ENCODE assay signal across 17 cellular contexts in the genomic region with DNA sequence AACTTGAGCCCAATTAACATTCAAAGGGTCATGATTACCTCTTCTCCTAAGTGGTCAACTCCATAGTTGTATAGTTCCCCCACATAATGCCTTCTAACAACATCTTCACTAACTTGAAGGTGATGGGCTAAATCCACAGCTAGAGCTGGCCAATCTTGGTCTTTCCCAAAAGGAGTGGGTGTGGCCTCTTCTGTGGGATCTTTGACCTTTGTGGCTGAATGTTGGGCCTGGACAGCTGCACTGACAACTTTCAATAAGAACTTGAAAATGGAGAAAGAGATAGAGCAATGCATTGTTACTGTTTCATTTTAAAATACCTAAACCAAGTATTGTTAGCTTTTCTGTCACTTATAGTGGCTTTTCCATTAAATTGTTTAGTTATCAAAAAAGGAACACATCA. TPM values are rescaled to one million over a fixed set of nuclear protein-coding genes. Genes with fewer than 3 reads are reported as not detected.
DNase-seq lines count a peak whose midpoint lies in the region; TF ChIP-seq lines count a peak whose summit lies in the region.
"Had no signal": no experiment of that assay in that cellular context is flagged by ENCODE, and none has a peak within 500 bp of the region (broad histone marks: within the 10 kb centered on the region; RNA-seq: fewer than 3 reads in every experiment).

No MANE protein-coding gene starts in this region.

- H3K4me1 Mint-ChIP-seq in activated CD4-positive, alpha-beta memory T cell treated with anti-CD3 and anti-CD28 coated beads for 36 hours (ENCODE audit: low read depth), result peaks cover 17% of the 10 kb centered on the region
- H3K4me1 Mint-ChIP-seq in activated CD4-positive, alpha-beta memory T cell treated with anti-CD3 and anti-CD28 coated beads, Interleukin-2, amount 10 ng/mL, durations not matched to agents 7 days and 5 days, result peaks cover 19% of the 10 kb centered on the region
- H3K4me1 Mint-ChIP-seq: GM23338 had no signal

- no peaks in the 10 kb centered on the region for H3K9me3 Mint-ChIP-seq in activated CD4-positive, alpha-beta memory T cell treated with anti-CD3 and anti-CD28 coated beads for 36 hours
- H3K9me3 Mint-ChIP-seq in activated CD4-positive, alpha-beta memory T cell treated with anti-CD3 and anti-CD28 coated beads, Interleukin-2, amount 10 ng/mL, durations not matched to agents 7 days and 5 days, result no peaks in the 10 kb centered on the region
- H3K9me3 Mint-ChIP-seq: CD8-positive, alpha-beta memory T cell; GM23338; H9 had no signal

- H3K36me3 ChIP-seq in SJCRH30, result peaks cover 57% of the 10 kb centered on the region

- no peak overlapping the region for H3K4me3 Mint-ChIP-seq in activated CD4-positive, alpha-beta memory T cell treated with anti-CD3 and anti-CD28 coated beads for 36 hours
- no peak overlapping the region for H3K4me3 Mint-ChIP-seq in activated CD4-positive, alpha-beta memory T cell treated with anti-CD3 and anti-CD28 coated beads, Interleukin-2, amount 10 ng/mL, durations not matched to agents 7 days and 5 days
- H3K4me3 Mint-ChIP-seq: CD8-positive, alpha-beta memory T cell; GM23338; H9 had no signal

- no peak overlapping the region for H3K4me3 ChIP-seq in SJCRH30
- no peak overlapping the region for H3K4me3 ChIP-seq in choroid plexus epithelial cell (ENCODE audit: low read depth, low read length)
- H3K4me3 ChIP-seq: BLaER1, GM23338 had no signal

- no peak for DNase-seq in activated CD4-positive, alpha-beta memory T cell treated with anti-CD3 and anti-CD28 coated beads for 36 hours
- DNase-seq in activated CD4-positive, alpha-beta memory T cell treated with anti-CD3 and anti-CD28 coated beads, Interleukin-2, amount 10 ng/mL, durations not matched to agents 7 days and 5 days, result no peak
- DNase-seq in SJCRH30 (peak; percentile 13 to 33), choroid plexus epithelial cell (ENCODE audit: low read depth) (peak; percentile 13), myocyte (ENCODE audit: low read depth) (peak; percentile 74), GOT3 (lab: John Stamatoyannopoulos, UW) (no peak), cortex of kidney (lab: John Stamatoyannopoulos, UW) (no peak)
- DNase-seq in stimulated activated naive CD4-positive, alpha-beta T cell treated with Interleukin-2 at 50 U/mL for 16 hours (lab: John Stamatoyannopoulos, UW), result no peak
- DNase-seq: 8988T; AML-193; Caco-2; CD8-positive, alpha-beta memory T cell; DND-41; GDM1; H9 had no signal

- H3K27me3 Mint-ChIP-seq in activated CD4-positive, alpha-beta memory T cell treated with anti-CD3 and anti-CD28 coated beads for 36 hours, result no peaks in the 10 kb centered on the region
- no peaks in the 10 kb centered on the region for H3K27me3 Mint-ChIP-seq in activated CD4-positive, alpha-beta memory T cell treated with anti-CD3 and anti-CD28 coated beads, Interleukin-2, amount 10 ng/mL, durations not matched to agents 7 days and 5 days
- H3K27me3 Mint-ChIP-seq: CD8-positive, alpha-beta memory T cell had no signal

- CTCF ChIA-PET in activated CD4-positive, alpha-beta memory T cell treated with anti-CD3 and anti-CD28 coated beads for 36 hours (lab: Charles Lee), result no interaction called here
- CTCF ChIA-PET in activated CD4-positive, alpha-beta memory T cell treated with anti-CD3 and anti-CD28 coated beads, Interleukin-2, amount 10 ng/mL, durations not matched to agents 7 days and 5 days (lab: Charles Lee), result interaction anchor here (0.5 to 1.1 kb wide), 2 partner anchors 73 to 159 kb away, joined by 3 read pairs; no protein-coding TSS in a partner anchor

- no peaks in the 10 kb centered on the region for H3K4me1 ChIP-seq in SJCRH30
- H3K4me1 ChIP-seq: BLaER1, Caco-2 had no signal

- no peaks in the 10 kb centered on the region for H3K27me3 ChIP-seq in SJCRH30
- H3K27me3 ChIP-seq: BLaER1 had no signal

- intact Hi-C loops in activated CD4-positive, alpha-beta memory T cell treated with anti-CD3 and anti-CD28 coated beads for 36 hours (cut with micrococcal nuclease), result no loop called here

- peak overlapping the region; percentile 28 for H3K27ac Mint-ChIP-seq in activated CD4-positive, alpha-beta memory T cell treated with anti-CD3 and anti-CD28 coated beads for 36 hours
- no peak overlapping the region for H3K27ac Mint-ChIP-seq in activated CD4-positive, alpha-beta memory T cell treated with anti-CD3 and anti-CD28 coated beads, Interleukin-2, amount 10 ng/mL, durations not matched to agents 7 days and 5 days
- H3K27ac Mint-ChIP-seq: GM23338, H9 had no signal

- H3K36me3 Mint-ChIP-seq in activated CD4-positive, alpha-beta memory T cell treated with anti-CD3 and anti-CD28 coated beads for 36 hours, result peaks cover 36% of the 10 kb centered on the region
- H3K36me3 Mint-ChIP-seq in activated CD4-positive, alpha-beta memory T cell treated with anti-CD3 and anti-CD28 coated beads, Interleukin-2, amount 10 ng/mL, durations not matched to agents 7 days and 5 days (ENCODE audit: low read depth), result peaks cover 50% of the 10 kb centered on the region

- no peak overlapping the region for H3K27ac ChIP-seq in SJCRH30
- H3K27ac ChIP-seq: BLaER1 had no signal

- no peaks in the 10 kb centered on the region for H3K9me3 ChIP-seq in SJCRH30 (replicated peaks)
- H3K9me3 ChIP-seq: BLaER1, Caco-2 had no signal

- TF ChIP-seq CTCF in choroid plexus epithelial cell (conservative IDR thresholded peaks at IDR 0.05; ENCODE audit: low read depth, low read length), result no peak

- POLR2A ChIA-PET in activated CD4-positive, alpha-beta memory T cell treated with anti-CD3 and anti-CD28 coated beads for 36 hours (lab: Charles Lee), result no interaction called here
- POLR2A ChIA-PET in activated CD4-positive, alpha-beta memory T cell treated with anti-CD3 and anti-CD28 coated beads, Interleukin-2, amount 10 ng/mL, durations not matched to agents 7 days and 5 days (lab: Charles Lee), result no interaction called here

RNA-seq across cellular contexts. Expression of gene IARS2, which starts 59.2 kb away (rescaled TPM):
- total RNA-seq in activated CD4-positive, alpha-beta memory T cell treated with anti-CD3 and anti-CD28 coated beads for 36 hours, result 10 to 100 TPM; 77.6 to 79.2 TPM
- 10 to 100 TPM; 54.9 to 55.5 TPM for total RNA-seq in activated CD4-positive, alpha-beta memory T cell treated with anti-CD3 and anti-CD28 coated beads, Interleukin-2, amount 10 ng/mL, durations not matched to agents 7 days and 5 days
- total RNA-seq in SJCRH30 (2014; rRNA removed; shearing (Covaris generic)), result 107 and 115 TPM in 2 replicates
- total RNA-seq in myocyte, result 82.0 and 90.6 TPM in 2 replicates
- 55.8 TPM for polyA plus RNA-seq in myocyte (2012)

Comparison
In these comparisons a context has a peak if more than half of its experiments do, and no peak if none do; other contexts are left out.
1. DNase-seq: peak in SJCRH30 (2 of 2), choroid plexus epithelial cell (single experiment) and myocyte (single experiment); none in activated CD4-positive, alpha-beta memory T cell treated with anti-CD3 and anti-CD28 coated beads for 36 hours (single experiment), activated CD4-positive, alpha-beta memory T cell treated with anti-CD3 and anti-CD28 coated beads, Interleukin-2, amount 10 ng/mL, durations not matched to agents 7 days and 5 days (single experiment), GOT3 (single experiment), stimulated activated naive CD4-positive, alpha-beta T cell treated with Interleukin-2 at 50 U/mL for 16 hours (single experiment) and cortex of kidney (single experiment).